In the genomic region with DNA sequence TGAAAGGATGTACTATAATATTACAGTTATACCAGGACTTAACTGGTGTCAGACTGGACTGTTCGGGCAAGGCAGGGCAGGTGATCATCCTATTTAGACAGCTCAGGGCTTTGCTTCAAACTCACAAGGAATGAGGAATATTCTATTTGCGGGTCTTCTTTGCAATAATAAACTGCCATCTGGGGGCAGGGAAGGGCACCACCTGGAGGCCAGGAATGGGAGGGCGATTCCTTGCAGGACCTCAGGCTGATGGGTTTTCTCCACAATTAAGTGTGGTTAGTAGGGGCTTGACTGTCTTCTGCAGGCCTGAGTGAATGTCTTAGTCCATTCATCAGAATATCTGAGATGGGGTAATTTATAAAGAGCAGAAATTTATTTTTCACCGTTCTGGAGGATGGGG, we compare ENCODE assay signal across 10 cellular contexts.
DNase-seq lines count a peak whose midpoint lies in the region; ATAC-seq and TF ChIP-seq lines count a peak whose summit lies in the region.
"Had no signal": no experiment of that assay in that cellular context is flagged by ENCODE, and none has a peak within 500 bp of the region (broad histone marks: within the 10 kb centered on the region; RNA-seq: fewer than 3 reads in every experiment).

No MANE protein-coding gene starts in this region.

- H3K27ac Mint-ChIP-seq in endothelial cell (ENCODE audit: unreplicated experiment), result no peak overlapping the region

- H3K36me3 Mint-ChIP-seq in endothelial cell (ENCODE audit: low read depth, unreplicated experiment), result no peaks in the 10 kb centered on the region

- H3K4me3 Mint-ChIP-seq in endothelial cell (ENCODE audit: unreplicated experiment), result no peak overlapping the region

- no peaks in the 10 kb centered on the region for H3K27me3 Mint-ChIP-seq in endothelial cell (ENCODE audit: unreplicated experiment)

- peak; percentile 71 for TF ChIP-seq CTCF in endothelial cell (IDR thresholded peaks at IDR 0.05; ENCODE audit: unreplicated experiment)

- H3K9me3 Mint-ChIP-seq in endothelial cell (ENCODE audit: unreplicated experiment), result no peaks in the 10 kb centered on the region

- no peaks in the 10 kb centered on the region for H3K4me1 Mint-ChIP-seq in endothelial cell (ENCODE audit: unreplicated experiment)

- peak; percentile 1 for DNase-seq in activated T-cell treated with anti-CD3 and anti-CD28 coated beads for 1 hour (ENCODE audit: low read depth)
- no peak for DNase-seq in activated T-cell treated with anti-CD3 and anti-CD28 coated beads, Interleukin-2, amount 50 U/mL, for 1 hour
- peak; percentile 3 for DNase-seq in NAMALWA (ENCODE audit: low spot score)
- DNase-seq in endothelial cell (ENCODE audit: low spot score), result peak; percentile 58
- peak; percentile 11 for DNase-seq in stimulated activated CD4-positive, alpha-beta T cell treated with anti-CD3 and anti-CD28 coated beads, Interleukin-4, amount 100 ng/mL, for 1 hour
- no peak for DNase-seq in NCI-H2171 treated with DMSO at 0.1 percent for 48 hours (lab: John Stamatoyannopoulos, UW)
- no peak for DNase-seq in SIG-M5 (lab: John Stamatoyannopoulos, UW)
- DNase-seq: NCI-H1092 treated with DMSO at 0.1 percent for 48 hours, Right ventricle myocardium superior had no signal

- ATAC-seq in HG02759 (IDR thresholded peaks at IDR 0.05; ENCODE audit: unreplicated experiment), result no peak

Comparison
In these comparisons a context has a peak if more than half of its experiments do, and no peak if none do; other contexts are left out.
1. DNase-seq: peak in activated T-cell treated with anti-CD3 and anti-CD28 coated beads for 1 hour (single experiment), NAMALWA (single experiment), endothelial cell (single experiment) and stimulated activated CD4-positive, alpha-beta T cell treated with anti-CD3 and anti-CD28 coated beads, Interleukin-4, amount 100 ng/mL, for 1 hour (single experiment); none in activated T-cell treated with anti-CD3 and anti-CD28 coated beads, Interleukin-2, amount 50 U/mL, for 1 hour (single experiment), NCI-H2171 treated with DMSO at 0.1 percent for 48 hours (single experiment) and SIG-M5 (single experiment).